ENCODE assay signal across 8 cellular contexts in the genomic region with DNA sequence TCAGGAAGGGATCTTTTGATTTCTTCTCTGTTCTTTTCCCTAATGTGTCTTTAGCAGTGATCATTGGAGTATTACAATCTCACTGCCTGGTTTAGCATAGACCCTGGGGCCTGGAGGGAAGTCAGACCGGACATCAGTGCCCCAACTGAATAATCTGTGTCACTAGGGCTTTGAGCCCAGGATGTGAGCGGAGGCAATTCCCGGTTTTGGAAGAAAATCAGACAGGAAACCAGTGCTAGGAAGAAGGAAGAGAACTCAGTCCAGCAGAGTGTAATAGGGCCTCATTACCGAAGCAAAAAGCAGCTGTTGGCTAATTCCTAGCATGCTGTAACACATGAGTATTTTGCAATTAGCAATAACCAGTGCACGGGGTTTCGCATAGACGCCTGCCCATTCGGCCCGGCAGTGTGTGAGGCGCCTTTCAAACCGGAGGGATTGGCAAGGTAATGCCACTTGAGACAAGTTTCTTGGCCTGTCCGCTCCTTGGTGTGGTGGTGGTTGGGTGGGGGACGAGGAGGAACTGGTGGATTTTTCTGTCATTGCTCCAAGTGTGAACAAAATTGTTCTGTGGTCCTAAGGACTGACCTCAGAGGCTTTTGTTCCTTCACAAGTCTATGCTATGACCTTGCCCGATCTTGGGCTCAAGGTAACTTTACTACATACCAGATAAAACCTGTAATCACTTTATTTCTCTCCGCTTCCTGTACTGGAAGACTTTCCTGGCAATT. TPM values are rescaled to one million over a fixed set of nuclear protein-coding genes. Genes with fewer than 3 reads are reported as not detected.
DNase-seq lines count a peak whose midpoint lies in the region; ATAC-seq, FAIRE-seq and TF ChIP-seq lines count a peak whose summit lies in the region.

No MANE protein-coding gene starts in this region.

- DNase-seq in HCT116 (ENCODE audit: low read depth, low spot score), result no peak
- peak; percentile 81 for DNase-seq in SKM-1 (lab: John Stamatoyannopoulos, UW; ENCODE audit: unreplicated experiment)
- DNase-seq in Right ventricle myocardium superior, result peak; percentile 71
- DNase-seq in small intestine, result peak; percentile 85
- no peak for DNase-seq in activated effector memory CD4-positive, alpha-beta T cell treated with anti-CD3 and anti-CD28 coated beads, Interleukin-2, amount 50 U/mL, for 16 hours
- DNase-seq in erythroblast (lab: John Stamatoyannopoulos, UW), result no peak
- DNase-seq in DMS79 treated with DMSO at 0.1 percent for 48 hours (lab: John Stamatoyannopoulos, UW), result no peak

- no peak for TF ChIP-seq RAD21 in HCT116 (IDR thresholded peaks at IDR 0.05; ENCODE audit: low read depth)

- no peak for TF ChIP-seq CTCF in HCT116 (IDR thresholded peaks at IDR 0.05 in 2 of 3, conservative IDR thresholded peaks at IDR 0.05 in 1 of 3; ENCODE audit: borderline replicate concordance in 1 of 3, insufficient read depth in 1 of 3, low read depth in 2 of 3, low read length in 2 of 3)

- H3K9me3 ChIP-seq in HCT116 (ENCODE audit: control insufficient read depth in 1 of 2, insufficient read depth in 1 of 2, low read depth in 1 of 2, low read length in 2 of 2) (no peaks in the 10 kb centered on the region), small intestine (ENCODE audit: control insufficient read depth, low read depth) (no peaks in the 10 kb centered on the region)

- no peak for FAIRE-seq in small intestine (lab: Jason Lieb, UNC)

- no peaks in the 10 kb centered on the region; the same call in 1 of the 2 replicates for H4K20me1 ChIP-seq in HCT116 (ENCODE audit: insufficient read depth)

- 8 to 15% (median 12%) methylated on average over 15 of the region's 15 CpGs for WGBS in small intestine, 3 donors

- intact Hi-C loops in HCT116 (cut with micrococcal nuclease), result loop anchor here (1.0 to 5.0 kb wide), 5 partner anchors 241 to 713 kb away; a partner anchor contains a TSS
- intact Hi-C loops in Right ventricle myocardium superior (cut with DNase I), result loop anchor here (10.0 kb wide), 3 partner anchors 121 to 661 kb away; a partner anchor contains a TSS

- H3K9me2 ChIP-seq in HCT116 (ENCODE audit: insufficient read depth), result no peaks in the 10 kb centered on the region

- no peak overlapping the region for H2AFZ ChIP-seq in HCT116 (ENCODE audit: low read depth, low read length, poor library complexity, severe bottlenecking)

- CTCF ChIA-PET in HCT116 (lab: Charles Lee), result interaction anchor here (0.9 to 1.8 kb wide), 2 partner anchors 642 to 692 kb away, joined by 3 to 10 read pairs; no protein-coding TSS in a partner anchor

- BruUV-seq in HCT116 (replicated peaks; lab: Mats Ljungman, UMichigan), result no TSS peak

- RAD21 ChIA-PET in HCT116 (lab: Charles Lee; ENCODE audit: low non-redundant PET in 1 of 2, low total read pairs in 2 of 2, uncharacterized antibody in 2 of 2, unreplicated experiment in 2 of 2), result interaction anchor here in 1 of 2 experiments (0.7 kb wide), 1 partner anchor 596 kb away, joined by 8 read pairs; no protein-coding TSS in a partner anchor

- TF ChIP-seq POLR2A in HCT116 (IDR thresholded peaks at IDR 0.05; ENCODE audit: borderline replicate concordance, extremely low read depth, insufficient read depth, insufficient read length), result no peak
- no peak for TF ChIP-seq POLR2A in erythroblast (IDR thresholded peaks at IDR 0.05; ENCODE audit: low read length)

- ATAC-seq in HCT116 (no peak), Right ventricle myocardium superior (ENCODE audit: poor library complexity) (peak; percentile 4), GM18502 (IDR thresholded peaks at IDR 0.05; ENCODE audit: poor library complexity, unreplicated experiment) (no peak)

- H3K36me3 ChIP-seq in HCT116 (ENCODE audit: control insufficient read depth in 1 of 2, insufficient read depth in 2 of 2, low read length in 2 of 2), result no peaks in the 10 kb centered on the region
- peaks cover 0 to under 1% of the 10 kb centered on the region in 2 donors for H3K36me3 ChIP-seq in small intestine (ENCODE audit: control insufficient read depth in 2 of 2, insufficient read depth in 2 of 2, low read length in 2 of 2)

- H3K4me1 ChIP-seq in HCT116 (ENCODE audit: control insufficient read depth in 1 of 2, insufficient read depth in 2 of 2, low read length in 2 of 2) (peaks cover 36 to 54% of the 10 kb centered on the region in 2 experiments), small intestine (ENCODE audit: control insufficient read depth in 2 of 2, insufficient read depth in 1 of 2, low read depth in 1 of 2, low read length in 1 of 2) (peaks cover 2 to 5% of the 10 kb centered on the region in 2 donors)

- POLR2A ChIA-PET in HCT116 (lab: Charles Lee), result no interaction called here

- H3K27me3 ChIP-seq in HCT116 (ENCODE audit: insufficient read depth, low read length) (no peaks in the 10 kb centered on the region), small intestine (ENCODE audit: control insufficient read depth in 2 of 2, insufficient read depth in 2 of 2, low read length in 2 of 2) (no peaks in the 10 kb centered on the region)

- H3K4me2 ChIP-seq in HCT116 (ENCODE audit: low read length), result peak overlapping the region; percentile 82

- H3K9ac ChIP-seq in HCT116 (ENCODE audit: low read length), result no peak overlapping the region

- H3K79me2 ChIP-seq in HCT116 (ENCODE audit: insufficient read depth, low read length), result peaks cover 70% of the 10 kb centered on the region

- H3K27ac ChIP-seq in HCT116 (ENCODE audit: low read depth, low read length), result peak overlapping the region; percentile 47
- peak overlapping the region; percentile 98 to 99 for H3K27ac ChIP-seq in small intestine (ENCODE audit: low read depth in 1 of 2, low read length in 1 of 2)

- H3K4me3 ChIP-seq in HCT116 (replicated peaks in 1 of 2; ENCODE audit: low read depth in 1 of 2, low read length in 2 of 2) (peak overlapping the region in 1 of 2 experiments; percentile 76; a peak in 1 of 4 replicates), small intestine (ENCODE audit: low read depth in 1 of 2, low read length in 2 of 2) (peak overlapping the region; percentile 84 to 89)

TF ChIP-seq in HCT116, 20 proteins besides CTCF, POLR2A, EP300 and RAD21 (continues in another document):
- TF ChIP-seq, protein P1, sequence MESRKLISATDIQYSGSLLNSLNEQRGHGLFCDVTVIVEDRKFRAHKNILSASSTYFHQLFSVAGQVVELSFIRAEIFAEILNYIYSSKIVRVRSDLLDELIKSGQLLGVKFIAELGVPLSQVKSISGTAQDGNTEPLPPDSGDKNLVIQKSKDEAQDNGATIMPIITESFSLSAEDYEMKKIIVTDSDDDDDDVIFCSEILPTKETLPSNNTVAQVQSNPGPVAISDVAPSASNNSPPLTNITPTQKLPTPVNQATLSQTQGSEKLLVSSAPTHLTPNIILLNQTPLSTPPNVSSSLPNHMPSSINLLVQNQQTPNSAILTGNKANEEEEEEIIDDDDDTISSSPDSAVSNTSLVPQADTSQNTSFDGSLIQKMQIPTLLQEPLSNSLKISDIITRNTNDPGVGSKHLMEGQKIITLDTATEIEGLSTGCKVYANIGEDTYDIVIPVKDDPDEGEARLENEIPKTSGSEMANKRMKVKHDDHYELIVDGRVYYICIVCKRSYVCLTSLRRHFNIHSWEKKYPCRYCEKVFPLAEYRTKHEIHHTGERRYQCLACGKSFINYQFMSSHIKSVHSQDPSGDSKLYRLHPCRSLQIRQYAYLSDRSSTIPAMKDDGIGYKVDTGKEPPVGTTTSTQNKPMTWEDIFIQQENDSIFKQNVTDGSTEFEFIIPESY (IDR thresholded peaks at IDR 0.05; ENCODE audit: extremely low read depth, insufficient replicate concordance, low read length), result no peak
- TF ChIP-seq CBX3 (IDR thresholded peaks at IDR 0.05; ENCODE audit: low read depth) (no peak), FOSL1 (IDR thresholded peaks at IDR 0.05; ENCODE audit: low read depth) (no peak), POLR2AphosphoS5 (IDR thresholded peaks at IDR 0.05; ENCODE audit: low read depth, low read length) (no peak), EGR1 (IDR thresholded peaks at IDR 0.05; ENCODE audit: low read depth) (no peak), CEBPB (IDR thresholded peaks at IDR 0.05; ENCODE audit: low read depth) (no peak), EZH2phosphoT487 (IDR thresholded peaks at IDR 0.05; ENCODE audit: borderline replicate concordance) (no peak), EZH2 (IDR thresholded peaks at IDR 0.05) (no peak), ZFX (IDR thresholded peaks at IDR 0.05) (no peak)
- TF ChIP-seq, protein P2, sequence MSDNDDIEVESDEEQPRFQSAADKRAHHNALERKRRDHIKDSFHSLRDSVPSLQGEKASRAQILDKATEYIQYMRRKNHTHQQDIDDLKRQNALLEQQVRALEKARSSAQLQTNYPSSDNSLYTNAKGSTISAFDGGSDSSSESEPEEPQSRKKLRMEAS (IDR thresholded peaks at IDR 0.05), result no peak
- TF ChIP-seq, protein P3, sequence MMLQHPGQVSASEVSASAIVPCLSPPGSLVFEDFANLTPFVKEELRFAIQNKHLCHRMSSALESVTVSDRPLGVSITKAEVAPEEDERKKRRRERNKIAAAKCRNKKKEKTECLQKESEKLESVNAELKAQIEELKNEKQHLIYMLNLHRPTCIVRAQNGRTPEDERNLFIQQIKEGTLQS (IDR thresholded peaks at IDR 0.05), result no peak
- TF ChIP-seq, protein P4, sequence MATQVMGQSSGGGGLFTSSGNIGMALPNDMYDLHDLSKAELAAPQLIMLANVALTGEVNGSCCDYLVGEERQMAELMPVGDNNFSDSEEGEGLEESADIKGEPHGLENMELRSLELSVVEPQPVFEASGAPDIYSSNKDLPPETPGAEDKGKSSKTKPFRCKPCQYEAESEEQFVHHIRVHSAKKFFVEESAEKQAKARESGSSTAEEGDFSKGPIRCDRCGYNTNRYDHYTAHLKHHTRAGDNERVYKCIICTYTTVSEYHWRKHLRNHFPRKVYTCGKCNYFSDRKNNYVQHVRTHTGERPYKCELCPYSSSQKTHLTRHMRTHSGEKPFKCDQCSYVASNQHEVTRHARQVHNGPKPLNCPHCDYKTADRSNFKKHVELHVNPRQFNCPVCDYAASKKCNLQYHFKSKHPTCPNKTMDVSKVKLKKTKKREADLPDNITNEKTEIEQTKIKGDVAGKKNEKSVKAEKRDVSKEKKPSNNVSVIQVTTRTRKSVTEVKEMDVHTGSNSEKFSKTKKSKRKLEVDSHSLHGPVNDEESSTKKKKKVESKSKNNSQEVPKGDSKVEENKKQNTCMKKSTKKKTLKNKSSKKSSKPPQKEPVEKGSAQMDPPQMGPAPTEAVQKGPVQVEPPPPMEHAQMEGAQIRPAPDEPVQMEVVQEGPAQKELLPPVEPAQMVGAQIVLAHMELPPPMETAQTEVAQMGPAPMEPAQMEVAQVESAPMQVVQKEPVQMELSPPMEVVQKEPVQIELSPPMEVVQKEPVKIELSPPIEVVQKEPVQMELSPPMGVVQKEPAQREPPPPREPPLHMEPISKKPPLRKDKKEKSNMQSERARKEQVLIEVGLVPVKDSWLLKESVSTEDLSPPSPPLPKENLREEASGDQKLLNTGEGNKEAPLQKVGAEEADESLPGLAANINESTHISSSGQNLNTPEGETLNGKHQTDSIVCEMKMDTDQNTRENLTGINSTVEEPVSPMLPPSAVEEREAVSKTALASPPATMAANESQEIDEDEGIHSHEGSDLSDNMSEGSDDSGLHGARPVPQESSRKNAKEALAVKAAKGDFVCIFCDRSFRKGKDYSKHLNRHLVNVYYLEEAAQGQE (IDR thresholded peaks at IDR 0.05; ENCODE audit: low read depth), result no peak

RNA-seq across cellular contexts. Expression of a gene that starts 2.8 kb away (rescaled TPM):
- total RNA-seq in HCT116 (2021; ENCODE audit: unreplicated experiment), result 44.8 TPM
- 21.9 and 28.4 TPM in 2 replicates for polyA plus RNA-seq in HCT116 (2012)
- 45.7 TPM for total RNA-seq in Right ventricle myocardium superior
- polyA plus RNA-seq in small intestine, result 10 to 100 TPM; 29.2 to 41.4 (median 40.0) TPM

Comparison
In these comparisons a context has a peak if more than half of its experiments do, and no peak if none do; other contexts are left out.
1. DNase-seq: peak in SKM-1 (single experiment), Right ventricle myocardium superior (single experiment) and small intestine (single experiment); none in HCT116 (single experiment), activated effector memory CD4-positive, alpha-beta T cell treated with anti-CD3 and anti-CD28 coated beads, Interleukin-2, amount 50 U/mL, for 16 hours (single experiment), erythroblast (0 of 2) and DMS79 treated with DMSO at 0.1 percent for 48 hours (single experiment).